Comparison of ENCODE assay signal across 10 cellular contexts in genomic region chr22:20565079-20565734, GRCh38. TPM values are rescaled to one million over a fixed set of nuclear protein-coding genes. Genes with fewer than 3 reads are reported as not detected.
A peak's percentile ranks its signal among the peaks of the same experiment; 100 is the strongest.
DNase-seq lines count a peak whose midpoint lies in the region; ATAC-seq lines count a peak whose summit lies in the region.
"Had no signal": no experiment of that assay in that cellular context is flagged by ENCODE, and none has a peak within 500 bp of the region (broad histone marks: within the 10 kb centered on the region; RNA-seq: fewer than 3 reads in every experiment).

No MANE protein-coding gene starts in this region.

- H3K4me3 ChIP-seq in GM23248: no peak overlapping the region
- H3K4me3 ChIP-seq: gastrocnemius medialis had no signal

- H3K9me3 ChIP-seq in GM23248 (ENCODE audit: low read depth): no peaks in the 10 kb centered on the region
- H3K9me3 ChIP-seq: gastrocnemius medialis had no signal

- H3K27ac Mint-ChIP-seq in T-helper 1 cell treated with Interleukin-12 subunit alpha and Interleukin-12 subunit beta and Interleukin-4 antibody, amounts not matched to agents 30 μg/mL and 1 μg/mL, for 36 hours: peak overlapping the region; percentile 59
- H3K27ac Mint-ChIP-seq in effector memory CD8-positive, alpha-beta T cell: peak overlapping the region; percentile 91 to 96

- H3F3A ChIP-seq in GM23248 (ENCODE audit: insufficient read depth): peaks cover 72% of the 10 kb centered on the region

- no peaks in the 10 kb centered on the region for H3K27me3 ChIP-seq in GM23248 (replicated peaks; ENCODE audit: insufficient read depth)
- H3K27me3 ChIP-seq: gastrocnemius medialis had no signal

- intact Hi-C loops in posterior vena cava (cut with DNase I): no loop called here

- in situ Hi-C loops in GM23248 (cut with MboI): loop anchor here (10.0 kb wide), 1 partner anchor 60 kb away; no protein-coding TSS in a partner anchor

- H3K9me3 Mint-ChIP-seq in T-helper 1 cell treated with Interleukin-12 subunit alpha and Interleukin-12 subunit beta and Interleukin-4 antibody, amounts not matched to agents 30 μg/mL and 1 μg/mL, for 36 hours: no peaks in the 10 kb centered on the region
- no peaks in the 10 kb centered on the region for H3K9me3 Mint-ChIP-seq in effector memory CD8-positive, alpha-beta T cell

- peaks cover 54% of the 10 kb centered on the region for H3K79me2 ChIP-seq in GM23248 (ENCODE audit: insufficient read depth)

- H2AFZ ChIP-seq in GM23248: no peak overlapping the region

- peak; percentile 2 for ATAC-seq in effector memory CD8-positive, alpha-beta T cell (replicated peaks)
- no peak for ATAC-seq in HG02623 (IDR thresholded peaks at IDR 0.05; ENCODE audit: unreplicated experiment)

- H3K9ac ChIP-seq in GM23248: peak overlapping the region; percentile 82

- H3K9me2 ChIP-seq in GM23248 (ENCODE audit: insufficient read depth): no peaks in the 10 kb centered on the region

- DNase-seq in GM23248 (peak; percentile 47), posterior vena cava (ENCODE audit: low spot score) (peak; percentile 42), amygdala (lab: John Stamatoyannopoulos, UW) (no peak), DMS153 (lab: John Stamatoyannopoulos, UW) (no peak)
- DNase-seq in effector memory CD8-positive, alpha-beta T cell: no peak
- DNase-seq: kidney glomerular epithelial cell had no signal

- peak overlapping the region; percentile 98 for H3K27ac ChIP-seq in GM23248
- H3K27ac ChIP-seq: gastrocnemius medialis, HL-60 had no signal

- H3K36me3 ChIP-seq in GM23248 (ENCODE audit: low read depth): peaks cover 43% of the 10 kb centered on the region

- no peak overlapping the region for H3K4me3 Mint-ChIP-seq in T-helper 1 cell treated with Interleukin-12 subunit alpha and Interleukin-12 subunit beta and Interleukin-4 antibody, amounts not matched to agents 30 μg/mL and 1 μg/mL, for 36 hours
- peak overlapping the region; percentile 82 to 90 for H3K4me3 Mint-ChIP-seq in effector memory CD8-positive, alpha-beta T cell

- no peak overlapping the region for H3K4me2 ChIP-seq in GM23248 (ENCODE audit: unreplicated experiment)

- 79 to 86% methylated on average over 11 to 13 of the region's 13 CpGs for WGBS in GM23248 (ENCODE audit: low coverage in 1 of 2, low lambda C conversion rate in 2 of 2, missing lambda C conversion rate in 2 of 2), 2 experiments

- H3K4me1 ChIP-seq in GM23248 (ENCODE audit: insufficient read depth): peaks cover 54% of the 10 kb centered on the region

- peaks cover 65% of the 10 kb centered on the region for H3K36me3 Mint-ChIP-seq in T-helper 1 cell treated with Interleukin-12 subunit alpha and Interleukin-12 subunit beta and Interleukin-4 antibody, amounts not matched to agents 30 μg/mL and 1 μg/mL, for 36 hours (ENCODE audit: low read depth)
- H3K36me3 Mint-ChIP-seq in effector memory CD8-positive, alpha-beta T cell (ENCODE audit: insufficient read depth): peaks cover 76% of the 10 kb centered on the region

- peaks cover 62% of the 10 kb centered on the region for H3K4me1 Mint-ChIP-seq in T-helper 1 cell treated with Interleukin-12 subunit alpha and Interleukin-12 subunit beta and Interleukin-4 antibody, amounts not matched to agents 30 μg/mL and 1 μg/mL, for 36 hours (ENCODE audit: low read depth)
- H3K4me1 Mint-ChIP-seq in effector memory CD8-positive, alpha-beta T cell (ENCODE audit: low read depth in 2 of 2): peaks cover 69 to 74% of the 10 kb centered on the region in 2 donors

- no peaks in the 10 kb centered on the region for H3K27me3 Mint-ChIP-seq in T-helper 1 cell treated with Interleukin-12 subunit alpha and Interleukin-12 subunit beta and Interleukin-4 antibody, amounts not matched to agents 30 μg/mL and 1 μg/mL, for 36 hours (ENCODE audit: low read depth)
- H3K27me3 Mint-ChIP-seq in effector memory CD8-positive, alpha-beta T cell: no peaks in the 10 kb centered on the region

- H4K20me1 ChIP-seq in GM23248 (ENCODE audit: insufficient read depth): no peaks in the 10 kb centered on the region

RNA-seq across cellular contexts. Expression of gene MED15, which starts 57.8 kb away (rescaled TPM):
- total RNA-seq in GM23248 (2014; rRNA removed; shearing (Covaris generic)): 40.0 and 40.2 TPM in 2 replicates
- polyA plus RNA-seq in GM23248 (2016; fragmentation: Nextera tagmentation; extraction: Ambion mirVana): 69.4 and 69.7 TPM in 2 replicates
- 10 to 100 TPM; 75.9 to 80.5 TPM for total RNA-seq in posterior vena cava

Comparison
In these comparisons a context has a peak if more than half of its experiments do, and no peak if none do; other contexts are left out.
1. DNase-seq: peak in GM23248 (single experiment) and posterior vena cava (single experiment); none in effector memory CD8-positive, alpha-beta T cell (0 of 3), amygdala (0 of 56) and DMS153 (single experiment).